Comparison of ENCODE assay signal across 25 cellular contexts in genomic region chr12:42893802-42894201, GRCh38.
DNase-seq lines count a peak whose midpoint lies in the region; ATAC-seq and TF ChIP-seq lines count a peak whose summit lies in the region.
"Had no signal": no experiment of that assay in that cellular context is flagged by ENCODE, and none has a peak within 500 bp of the region (broad histone marks: within the 10 kb centered on the region; RNA-seq: fewer than 3 reads in every experiment).

No MANE protein-coding gene starts in this region.

- H3K9me3 ChIP-seq in cardiac muscle cell (ENCODE audit: low read depth) (no peaks in the 10 kb centered on the region), left ventricle myocardium inferior (replicated peaks) (peaks cover 16% of the 10 kb centered on the region), smooth muscle cell (replicated peaks; ENCODE audit: low read depth) (peaks cover 5% of the 10 kb centered on the region)
- H3K9me3 ChIP-seq: adrenal gland, neutrophil, tibial nerve had no signal

- H3K27me3 ChIP-seq in cardiac muscle cell (no peaks in the 10 kb centered on the region), left ventricle myocardium inferior (ENCODE audit: low read depth) (no peaks in the 10 kb centered on the region), smooth muscle cell (ENCODE audit: low read depth) (no peaks in the 10 kb centered on the region)
- H3K27me3 ChIP-seq: adrenal gland, heart left ventricle, neutrophil, stomach, tibial nerve had no signal

- H3K36me3 ChIP-seq in cardiac muscle cell (no peaks in the 10 kb centered on the region), left ventricle myocardium inferior (no peaks in the 10 kb centered on the region), smooth muscle cell (ENCODE audit: low read depth) (peaks cover 2% of the 10 kb centered on the region)
- H3K36me3 ChIP-seq: adrenal gland, heart left ventricle, neutrophil, stomach, tibial nerve had no signal

- no peak overlapping the region for H3K4me2 ChIP-seq in smooth muscle cell

- POLR2A ChIA-PET in WTC11 (lab: Charles Lee) = no interaction called here

- H3K9me3 Mint-ChIP-seq in WTC11 = peaks cover 20% of the 10 kb centered on the region
- H3K9me3 Mint-ChIP-seq in T-helper 2 cell treated with Interferon-gamma antibody and Interleukin-4, amounts not matched to agents 5 μg/mL and 100 μg/mL, for 36 hours = peaks cover 6% of the 10 kb centered on the region
- H3K9me3 Mint-ChIP-seq: activated B cell treated with CpG ODN at 0.5 μM for 24 hours had no signal

- H3K4me1 Mint-ChIP-seq in WTC11 = peaks cover 6% of the 10 kb centered on the region; the same call in 1 of the 2 replicates
- no peaks in the 10 kb centered on the region for H3K4me1 Mint-ChIP-seq in T-helper 2 cell treated with Interferon-gamma antibody and Interleukin-4, amounts not matched to agents 5 μg/mL and 100 μg/mL, for 36 hours (ENCODE audit: low read depth)
- H3K4me1 Mint-ChIP-seq: activated B cell treated with CpG ODN at 0.5 μM for 24 hours, B cell had no signal

- no peak overlapping the region for H3K27ac Mint-ChIP-seq in WTC11
- H3K27ac Mint-ChIP-seq in T-helper 2 cell treated with Interferon-gamma antibody and Interleukin-4, amounts not matched to agents 5 μg/mL and 100 μg/mL, for 36 hours = no peak overlapping the region
- H3K27ac Mint-ChIP-seq: activated B cell treated with CpG ODN at 0.5 μM for 24 hours; activated T-cell treated with anti-CD3 and anti-CD28 coated beads, Interleukin-2, amount 50 U/mL, for 72 hours; B cell; CD8-positive, alpha-beta T cell had no signal

- no peaks in the 10 kb centered on the region for H3K27me3 Mint-ChIP-seq in WTC11 (ENCODE audit: low read depth)
- no peaks in the 10 kb centered on the region for H3K27me3 Mint-ChIP-seq in T-helper 2 cell treated with Interferon-gamma antibody and Interleukin-4, amounts not matched to agents 5 μg/mL and 100 μg/mL, for 36 hours (ENCODE audit: low read depth)
- H3K27me3 Mint-ChIP-seq: activated B cell treated with CpG ODN at 0.5 μM for 24 hours, B cell had no signal

- WGBS in smooth muscle cell (ENCODE audit: low lambda C conversion rate) = 60% methylated on average over 2 of the region's 2 CpGs

- TF ChIP-seq CTCF in cardiac muscle cell (IDR thresholded peaks at IDR 0.05; ENCODE audit: low read depth, low read length) (no peak), left ventricle myocardium inferior (IDR thresholded peaks at IDR 0.05; ENCODE audit: borderline replicate concordance) (no peak), WTC11 (IDR thresholded peaks at IDR 0.05) (no peak), smooth muscle cell (IDR thresholded peaks at IDR 0.05; ENCODE audit: borderline replicate concordance, insufficient read depth, poor library complexity, severe bottlenecking) (no peak), GM10266 (IDR thresholded peaks at IDR 0.05; ENCODE audit: control insufficient read depth, insufficient read depth, low read depth, missing control alignments) (no peak)

- H3K9ac ChIP-seq in smooth muscle cell (ENCODE audit: low read depth) = no peak overlapping the region

- DNase-seq in cardiac muscle cell (ENCODE audit: low read depth in 1 of 2, low spot score in 1 of 2) (no peak), left ventricle myocardium inferior (no peak), WTC11 (ENCODE audit: low spot score) (no peak), iris pigment epithelial cell (ENCODE audit: low read depth) (peak; percentile 16), smooth muscle cell (lab: John Stamatoyannopoulos, UW; ENCODE audit: unreplicated experiment) (no peak), GM10266 (ENCODE audit: extremely low spot score) (no peak), NCI-H2081 (lab: John Stamatoyannopoulos, UW) (no peak)
- no peak for DNase-seq in T-helper 2 cell treated with Interferon-gamma antibody and Interleukin-4, amounts not matched to agents 5 μg/mL and 100 μg/mL, for 36 hours (ENCODE audit: low spot score)
- DNase-seq: activated B cell treated with CpG ODN at 0.5 μM for 24 hours; activated CD4-positive, alpha-beta T cell treated with anti-CD3 and anti-CD28 coated beads, Interleukin-2, amount 50 U/mL, for 1 hour; activated naive CD4-positive, alpha-beta T cell; activated T-cell treated with anti-CD3 and anti-CD28 coated beads, Interleukin-2, amount 50 U/mL, for 72 hours; adrenal gland; CD8-positive, alpha-beta T cell; DMS153; heart left ventricle; NCI-H1436 treated with DMSO at 0.1 percent for 48 hours; stimulated activated CD4-positive, alpha-beta T cell treated with anti-CD3 and anti-CD28 coated beads, Interleukin-1b, Interleukin-23, amount 100 ng/mL, for 48 hours; stomach; T1000 had no signal

- no peak overlapping the region for H3K4me3 ChIP-seq in cardiac muscle cell
- no peak overlapping the region for H3K4me3 ChIP-seq in left ventricle myocardium inferior
- no peak overlapping the region for H3K4me3 ChIP-seq in smooth muscle cell
- H3K4me3 ChIP-seq: adrenal gland, heart left ventricle, skin epidermis, stomach, tibial nerve had no signal

- H3K79me2 ChIP-seq in smooth muscle cell (ENCODE audit: low read depth) = no peaks in the 10 kb centered on the region

- H4K20me1 ChIP-seq in smooth muscle cell (ENCODE audit: low read depth) = no peaks in the 10 kb centered on the region

- no peak for ATAC-seq in WTC11
- ATAC-seq: activated T-cell treated with anti-CD3 and anti-CD28 coated beads, Interleukin-2, amount 50 U/mL, for 72 hours; CD8-positive, alpha-beta T cell; heart left ventricle; Right ventricle myocardium inferior had no signal

- H3K36me3 Mint-ChIP-seq in WTC11 = no peaks in the 10 kb centered on the region
- no peaks in the 10 kb centered on the region for H3K36me3 Mint-ChIP-seq in T-helper 2 cell treated with Interferon-gamma antibody and Interleukin-4, amounts not matched to agents 5 μg/mL and 100 μg/mL, for 36 hours (ENCODE audit: low read depth)
- H3K36me3 Mint-ChIP-seq: CD8-positive, alpha-beta T cell had no signal

- CTCF ChIA-PET in WTC11 (lab: Charles Lee) = no interaction called here

- H3K4me1 ChIP-seq in cardiac muscle cell (ENCODE audit: low read depth) = peaks cover 30% of the 10 kb centered on the region
- H3K4me1 ChIP-seq in left ventricle myocardium inferior = no peaks in the 10 kb centered on the region
- H3K4me1 ChIP-seq in smooth muscle cell (ENCODE audit: low read depth) = peaks cover 4% of the 10 kb centered on the region
- H3K4me1 ChIP-seq: adrenal gland, stomach had no signal

- H3F3A ChIP-seq in smooth muscle cell (ENCODE audit: low read depth) = peaks cover 5% of the 10 kb centered on the region

- H3K27ac ChIP-seq in cardiac muscle cell (peak overlapping the region; percentile 66), left ventricle myocardium inferior (replicated peaks) (no peak overlapping the region), smooth muscle cell (ENCODE audit: low read depth) (no peak overlapping the region)
- H3K27ac ChIP-seq: adrenal gland, heart left ventricle, neutrophil, skin epidermis, stomach, tibial nerve had no signal

- intact Hi-C loops in left ventricle myocardium inferior (cut with micrococcal nuclease) = no loop called here

- H3K4me3 Mint-ChIP-seq in WTC11 = no peak overlapping the region
- no peak overlapping the region for H3K4me3 Mint-ChIP-seq in T-helper 2 cell treated with Interferon-gamma antibody and Interleukin-4, amounts not matched to agents 5 μg/mL and 100 μg/mL, for 36 hours
- H3K4me3 Mint-ChIP-seq: activated B cell treated with CpG ODN at 0.5 μM for 24 hours; activated T-cell treated with anti-CD3 and anti-CD28 coated beads, Interleukin-2, amount 50 U/mL, for 72 hours; B cell; CD8-positive, alpha-beta T cell had no signal

- H2AFZ ChIP-seq in smooth muscle cell (ENCODE audit: low read depth) = peak overlapping the region; percentile 29

TF ChIP-seq in WTC11, 78 proteins besides CTCF, POLR2A, EP300 and RAD21:
- TF ChIP-seq HMGA2 (CRISPR knock-in tag; IDR thresholded peaks at IDR 0.05) (peak; percentile 45; the same call in 1 of the 2 replicates), TCF7 (CRISPR knock-in tag; IDR thresholded peaks at IDR 0.05; ENCODE audit: low read depth) (no peak)
